Comparison of ENCODE assay signal across 11 cellular contexts in the genomic region with DNA sequence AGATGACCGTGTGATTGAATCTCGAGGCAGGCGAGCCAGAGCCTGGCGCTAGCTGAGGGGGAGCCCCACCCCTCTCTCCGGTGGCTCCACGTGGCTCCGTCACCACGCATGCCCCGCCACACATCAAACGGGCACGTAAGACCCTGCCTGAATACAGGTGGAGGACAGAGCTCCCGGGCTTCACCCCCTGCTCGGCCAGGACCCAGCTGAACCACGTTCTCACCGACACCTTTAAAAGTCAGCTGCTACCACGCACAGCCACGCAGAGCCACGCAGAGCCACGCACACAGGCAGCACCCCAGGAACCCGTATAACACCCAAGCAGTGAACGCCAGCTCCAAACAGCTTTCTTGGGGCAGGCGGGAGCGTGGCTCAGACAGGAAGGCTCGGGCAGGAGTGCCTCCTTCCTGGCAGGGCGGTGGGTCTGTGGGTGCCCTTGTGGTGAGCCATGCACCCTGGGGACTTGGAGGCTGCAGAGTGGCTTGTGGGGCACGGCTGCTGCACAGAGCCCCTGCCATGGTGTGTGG. TPM values are rescaled to one million over a fixed set of nuclear protein-coding genes. Genes with fewer than 3 reads are reported as not detected.
DNase-seq lines count a peak whose midpoint lies in the region; ATAC-seq lines count a peak whose summit lies in the region.
"Had no signal": no experiment of that assay in that cellular context is flagged by ENCODE, and none has a peak within 500 bp of the region (broad histone marks: within the 10 kb centered on the region; RNA-seq: fewer than 3 reads in every experiment).

No MANE protein-coding gene starts in this region.

- peak overlapping the region; percentile 95 for H3K4me3 Mint-ChIP-seq in activated CD4-positive, alpha-beta T cell treated with anti-CD3 and anti-CD28 coated beads for 36 hours
- H3K4me3 Mint-ChIP-seq in stimulated activated naive CD8-positive, alpha-beta T cell treated with anti-CD3 and anti-CD28 coated beads, Interleukin-15, Interleukin-2, amounts not matched to agents 100 ng/mL and 50 ng/mL, for 24 hours, result peak overlapping the region; percentile 98

- intact Hi-C loops in activated CD4-positive, alpha-beta T cell treated with anti-CD3 and anti-CD28 coated beads for 36 hours (cut with DNase I, micrococcal nuclease), result loop anchor here in 1 of 2 experiments (5.0 kb wide), 1 partner anchor 74 kb away; the partner anchor contains the start of genes CRAMP1 and IFT140
- intact Hi-C loops in left ventricle myocardium superior (cut with micrococcal nuclease), result no loop called here

- POLR2A ChIA-PET in activated CD4-positive, alpha-beta T cell treated with anti-CD3 and anti-CD28 coated beads for 36 hours (lab: Charles Lee), result no interaction called here

- H3K4me1 Mint-ChIP-seq in activated CD4-positive, alpha-beta T cell treated with anti-CD3 and anti-CD28 coated beads for 36 hours, result peaks cover 57% of the 10 kb centered on the region
- peaks cover 55% of the 10 kb centered on the region for H3K4me1 Mint-ChIP-seq in stimulated activated naive CD8-positive, alpha-beta T cell treated with anti-CD3 and anti-CD28 coated beads, Interleukin-15, Interleukin-2, amounts not matched to agents 100 ng/mL and 50 ng/mL, for 24 hours (ENCODE audit: low read depth)

- peak; percentile 60 for DNase-seq in activated CD4-positive, alpha-beta T cell treated with anti-CD3 and anti-CD28 coated beads for 36 hours
- no peak for DNase-seq in activated CD4-positive, alpha-beta T cell treated with anti-CD3 and anti-CD28 coated beads for 4 hours
- peak; percentile 48 for DNase-seq in activated CD8-positive, alpha-beta memory T cell treated with anti-CD3 and anti-CD28 coated beads, Interleukin-2, amount 50 U/mL, for 4 hours
- DNase-seq in left ventricle myocardium superior (peak; percentile 32), NCI-H1930 (lab: John Stamatoyannopoulos, UW) (no peak)
- DNase-seq: DMS53, esophagus squamous epithelium, MV-4-11 had no signal

- H3K27ac Mint-ChIP-seq in activated CD4-positive, alpha-beta T cell treated with anti-CD3 and anti-CD28 coated beads for 36 hours, result peak overlapping the region; percentile 94
- peak overlapping the region; percentile 95 for H3K27ac Mint-ChIP-seq in stimulated activated naive CD8-positive, alpha-beta T cell treated with anti-CD3 and anti-CD28 coated beads, Interleukin-15, Interleukin-2, amounts not matched to agents 100 ng/mL and 50 ng/mL, for 24 hours

- ATAC-seq in activated CD4-positive, alpha-beta T cell treated with anti-CD3 and anti-CD28 coated beads for 36 hours, result peak; percentile 3
- ATAC-seq in left ventricle myocardium superior (no peak), GM21515 (IDR thresholded peaks at IDR 0.05; ENCODE audit: unreplicated experiment) (no peak), HG03039 (IDR thresholded peaks at IDR 0.05; ENCODE audit: unreplicated experiment) (no peak)

- CTCF ChIA-PET in activated CD4-positive, alpha-beta T cell treated with anti-CD3 and anti-CD28 coated beads for 36 hours (lab: Charles Lee), result interaction anchor here (0.7 to 1.3 kb wide), 3 partner anchors 24 to 178 kb away, joined by 3 to 4 read pairs (median 4); no protein-coding TSS in a partner anchor

- H3K27me3 Mint-ChIP-seq in activated CD4-positive, alpha-beta T cell treated with anti-CD3 and anti-CD28 coated beads for 36 hours, result no peaks in the 10 kb centered on the region
- H3K27me3 Mint-ChIP-seq in stimulated activated naive CD8-positive, alpha-beta T cell treated with anti-CD3 and anti-CD28 coated beads, Interleukin-15, Interleukin-2, amounts not matched to agents 100 ng/mL and 50 ng/mL, for 24 hours, result no peaks in the 10 kb centered on the region

- H3K36me3 Mint-ChIP-seq in activated CD4-positive, alpha-beta T cell treated with anti-CD3 and anti-CD28 coated beads for 36 hours (ENCODE audit: low read depth), result peaks cover 46% of the 10 kb centered on the region
- H3K36me3 Mint-ChIP-seq in stimulated activated naive CD8-positive, alpha-beta T cell treated with anti-CD3 and anti-CD28 coated beads, Interleukin-15, Interleukin-2, amounts not matched to agents 100 ng/mL and 50 ng/mL, for 24 hours (ENCODE audit: low read depth), result peaks cover 27% of the 10 kb centered on the region

- no peaks in the 10 kb centered on the region for H3K9me3 Mint-ChIP-seq in activated CD4-positive, alpha-beta T cell treated with anti-CD3 and anti-CD28 coated beads for 36 hours (ENCODE audit: low read depth)
- no peaks in the 10 kb centered on the region for H3K9me3 Mint-ChIP-seq in stimulated activated naive CD8-positive, alpha-beta T cell treated with anti-CD3 and anti-CD28 coated beads, Interleukin-15, Interleukin-2, amounts not matched to agents 100 ng/mL and 50 ng/mL, for 24 hours

RNA-seq across cellular contexts. Expression of gene TMEM204, which starts 4.4 kb away (rescaled TPM):
- 10 to 100 TPM; 12.6 to 17.5 TPM for total RNA-seq in activated CD4-positive, alpha-beta T cell treated with anti-CD3 and anti-CD28 coated beads for 36 hours
- total RNA-seq in left ventricle myocardium superior, result 28.8 TPM

RNA-seq across cellular contexts. Expression of gene TELO2, which starts 44.7 kb away (rescaled TPM):
- total RNA-seq in activated CD4-positive, alpha-beta T cell treated with anti-CD3 and anti-CD28 coated beads for 36 hours, result 10 to 100 TPM; 48.1 to 60.0 TPM
- 21.6 TPM for total RNA-seq in left ventricle myocardium superior

RNA-seq across cellular contexts. Expression of gene PTX4, which starts 49.1 kb away (rescaled TPM):
- not detected for total RNA-seq in activated CD4-positive, alpha-beta T cell treated with anti-CD3 and anti-CD28 coated beads for 36 hours
- not detected for total RNA-seq in left ventricle myocardium superior
- total RNA-seq: esophagus squamous epithelium had no signal

Comparison
In these comparisons a context has a peak if more than half of its experiments do, and no peak if none do; other contexts are left out.
1. DNase-seq: peak in activated CD4-positive, alpha-beta T cell treated with anti-CD3 and anti-CD28 coated beads for 36 hours (single experiment), activated CD8-positive, alpha-beta memory T cell treated with anti-CD3 and anti-CD28 coated beads, Interleukin-2, amount 50 U/mL, for 4 hours (single experiment) and left ventricle myocardium superior (single experiment); none in activated CD4-positive, alpha-beta T cell treated with anti-CD3 and anti-CD28 coated beads for 4 hours (0 of 2) and NCI-H1930 (0 of 2).